ENCODE assay signal across 9 cellular contexts in genomic region chr19:3368441-3368795, GRCh38. TPM values are rescaled to one million over a fixed set of nuclear protein-coding genes. Genes with fewer than 3 reads are reported as not detected.
DNase-seq lines count a peak whose midpoint lies in the region; ATAC-seq and TF ChIP-seq lines count a peak whose summit lies in the region.
"Had no signal": no experiment of that assay in that cellular context is flagged by ENCODE, and none has a peak within 500 bp of the region (broad histone marks: within the 10 kb centered on the region; RNA-seq: fewer than 3 reads in every experiment).

No MANE protein-coding gene starts in this region.

- H2AFZ ChIP-seq in osteoblast (ENCODE audit: low read length), result no peak overlapping the region

- no peak for TF ChIP-seq CTCF in AG09309 (IDR thresholded peaks at IDR 0.05; ENCODE audit: control insufficient read depth, insufficient read depth, low read depth, low read length, missing control alignments)
- TF ChIP-seq CTCF in coronary artery (IDR thresholded peaks at IDR 0.05), result no peak
- TF ChIP-seq CTCF in osteoblast (IDR thresholded peaks at IDR 0.05; ENCODE audit: extremely low read depth, low read depth, low read length), result no peak

- H3K36me3 ChIP-seq in MG63 (peaks cover 7% of the 10 kb centered on the region), osteoblast (ENCODE audit: insufficient read depth, low read length) (no peaks in the 10 kb centered on the region)
- H3K36me3 ChIP-seq: cardiac muscle cell had no signal

- H3K79me2 ChIP-seq in osteoblast (ENCODE audit: insufficient read depth, low read length), result peaks cover 94% of the 10 kb centered on the region

- H3K4me2 ChIP-seq in osteoblast (ENCODE audit: insufficient read depth, low read length), result peak overlapping the region; percentile 92

- H4K20me1 ChIP-seq in osteoblast (ENCODE audit: insufficient read depth, low read length), result peaks cover 48% of the 10 kb centered on the region

- H3K9me3 ChIP-seq in MG63, result no peaks in the 10 kb centered on the region
- no peaks in the 10 kb centered on the region for H3K9me3 ChIP-seq in osteoblast (ENCODE audit: low read depth, low read length)

- no peak for ATAC-seq in GM19397 (IDR thresholded peaks at IDR 0.05; ENCODE audit: unreplicated experiment)
- ATAC-seq in HG02678 (IDR thresholded peaks at IDR 0.05; ENCODE audit: unreplicated experiment), result no peak

- H3K4me1 ChIP-seq in osteoblast (ENCODE audit: insufficient read depth, low read length), result peaks cover 39% of the 10 kb centered on the region

- H3K27me3 ChIP-seq in MG63, result no peaks in the 10 kb centered on the region
- no peaks in the 10 kb centered on the region for H3K27me3 ChIP-seq in osteoblast (ENCODE audit: insufficient read depth, low read length)

- H3K27ac ChIP-seq in coronary artery (peak overlapping the region; percentile 99 to 100), osteoblast (ENCODE audit: low read depth, low read length) (peak overlapping the region; percentile 65)
- H3K27ac ChIP-seq: cardiac muscle cell had no signal

- no peak for DNase-seq in AG09309 (ENCODE audit: low read depth)
- no peak for DNase-seq in MG63
- no peak for DNase-seq in coronary artery (ENCODE audit: low spot score)
- peak; percentile 86 for DNase-seq in osteoblast (ENCODE audit: insufficient read length, low spot score, missing footprints)
- no peak for DNase-seq in NCI-H2196 treated with DMSO at 0.1 percent for 48 hours (lab: John Stamatoyannopoulos, UW; ENCODE audit: unreplicated experiment)
- DNase-seq in HCEC 1CT, result no peak

- H3K4me3 ChIP-seq in AG09309 (ENCODE audit: control insufficient read depth, low read depth, low read length), result peak overlapping the region; percentile 69
- H3K4me3 ChIP-seq in MG63, result peak overlapping the region; percentile 63
- H3K4me3 ChIP-seq in coronary artery, result peak overlapping the region; percentile 98
- peak overlapping the region; percentile 92 for H3K4me3 ChIP-seq in osteoblast (ENCODE audit: insufficient read depth, low read length)

RNA-seq across cellular contexts. Expression of gene NFIC, which starts 2.0 kb away (rescaled TPM):
- total RNA-seq in MG63 (2014; rRNA removed; shearing (Covaris generic); ENCODE audit: low replicate concordance), result 1.7 and 14.1 TPM in 2 replicates
- total RNA-seq in osteoblast, result 57.2 and 61.2 TPM in 2 replicates
